ENCODE assay signal across 13 cellular contexts in genomic region chr3:128307029-128307633, GRCh38.
DNase-seq lines count a peak whose midpoint lies in the region; ATAC-seq and TF ChIP-seq lines count a peak whose summit lies in the region.
"Had no signal": no experiment of that assay in that cellular context is flagged by ENCODE, and none has a peak within 500 bp of the region (broad histone marks: within the 10 kb centered on the region; RNA-seq: fewer than 3 reads in every experiment).

No MANE protein-coding gene starts in this region.

- H3K4me1 ChIP-seq in right atrium auricular region (peaks cover 0 to 44% of the 10 kb centered on the region in 2 donors), PC-3 (ENCODE audit: insufficient read depth, low read length) (no peaks in the 10 kb centered on the region), foreskin keratinocyte (no peaks in the 10 kb centered on the region)

- no peak overlapping the region for H2AFZ ChIP-seq in PC-3 (ENCODE audit: low read length)

- no peak overlapping the region for H3K4me2 ChIP-seq in PC-3 (ENCODE audit: low read length)

- no TSS peak for BruUV-seq in PC-3 (replicated peaks; lab: Mats Ljungman, UMichigan)

- ATAC-seq in Right ventricle myocardium superior (ENCODE audit: poor library complexity) (no peak), PC-3 (peak; percentile 48), foreskin keratinocyte (no peak), GM18909 (IDR thresholded peaks at IDR 0.05; ENCODE audit: poor library complexity, unreplicated experiment) (no peak)

- H3K9ac ChIP-seq in PC-3 (ENCODE audit: low read length) = no peak overlapping the region

- no peaks in the 10 kb centered on the region for H3F3A ChIP-seq in PC-3 (ENCODE audit: low read length, unreplicated experiment)

- H3K4me3 ChIP-seq in right atrium auricular region (no peak overlapping the region), PC-3 (ENCODE audit: low read length) (no peak overlapping the region)
- H3K4me3 ChIP-seq: lung, skin epidermis had no signal

- CTCF ChIA-PET in PC-3 (lab: Charles Lee) = interaction anchor here (0.6 kb wide), 1 partner anchor 289 kb away, joined by 3 read pairs; no protein-coding TSS in a partner anchor

- H3K27me3 ChIP-seq in right atrium auricular region = no peaks in the 10 kb centered on the region
- H3K27me3 ChIP-seq in PC-3 (ENCODE audit: low read length) = no peaks in the 10 kb centered on the region
- no peaks in the 10 kb centered on the region for H3K27me3 ChIP-seq in foreskin keratinocyte

- H3K9me3 ChIP-seq in right atrium auricular region (no peaks in the 10 kb centered on the region), PC-3 (ENCODE audit: low read length) (no peaks in the 10 kb centered on the region)

- DNase-seq in right atrium auricular region (ENCODE audit: low spot score) = peak; percentile 47
- no peak for DNase-seq in Right ventricle myocardium superior
- DNase-seq in PC-3 = peak; percentile 7
- DNase-seq in foreskin keratinocyte = no peak
- DNase-seq in SIG-M5 treated with dmso at 0.1 percent for 504 hours (lab: John Stamatoyannopoulos, UW; ENCODE audit: unreplicated experiment) = no peak
- no peak for DNase-seq in activated CD4-positive, alpha-beta T cell treated with anti-CD3 and anti-CD28 coated beads, Interleukin-2, amount 50 U/mL, for 48 hours
- DNase-seq in ACHN = no peak
- DNase-seq: central memory CD4-positive, alpha-beta T cell; foreskin melanocyte; MV-4-11 had no signal

- no peaks in the 10 kb centered on the region for H3K9me2 ChIP-seq in PC-3 (replicated peaks; ENCODE audit: low read length)

- in situ Hi-C loops in ACHN (cut with HindIII; ENCODE audit: low pct_ligation_motif_present, low pct_unique_long_range_greater_than_20kb, low sequenced_read_pairs) = no loop called here

- peak overlapping the region in 1 of 2 donors; percentile 4 for H3K27ac ChIP-seq in right atrium auricular region
- no peak overlapping the region for H3K27ac ChIP-seq in PC-3 (ENCODE audit: low read length)
- no peak overlapping the region for H3K27ac ChIP-seq in foreskin keratinocyte
- H3K27ac ChIP-seq: skin epidermis had no signal

- intact Hi-C loops in Right ventricle myocardium superior (cut with DNase I) (loop anchor here (10.0 kb wide), 1 partner anchor 188 kb away; the partner anchor contains the start of gene GATA2), PC-3 (cut with micrococcal nuclease) (loop anchor here (5.0 to 10.0 kb wide), 4 partner anchors 118 to 278 kb away; no protein-coding TSS in a partner anchor)

- POLR2A ChIA-PET in PC-3 (lab: Charles Lee; ENCODE audit: unreplicated experiment) = no interaction called here

- H4K20me1 ChIP-seq in PC-3 (ENCODE audit: low read length) = no peaks in the 10 kb centered on the region

- H3K36me3 ChIP-seq in right atrium auricular region (peaks cover 4% of the 10 kb centered on the region), PC-3 (ENCODE audit: low read depth, low read length) (no peaks in the 10 kb centered on the region)

- peak in 1 of 2 donors; percentile 39 for TF ChIP-seq CTCF in right atrium auricular region (IDR thresholded peaks at IDR 0.05)
- peak; percentile 37 for TF ChIP-seq CTCF in PC-3 (conservative IDR thresholded peaks at IDR 0.05; ENCODE audit: low read depth, low read length)
- peak; percentile 7 for TF ChIP-seq CTCF in foreskin keratinocyte (conservative IDR thresholded peaks at IDR 0.05)

- no peaks in the 10 kb centered on the region for H3K79me2 ChIP-seq in PC-3 (ENCODE audit: low read length)

Comparison
In these comparisons a context has a peak if more than half of its experiments do, and no peak if none do; other contexts are left out.
1. DNase-seq: peak in right atrium auricular region (single experiment) and PC-3 (single experiment); none in Right ventricle myocardium superior (single experiment), foreskin keratinocyte (0 of 2), SIG-M5 treated with dmso at 0.1 percent for 504 hours (single experiment), activated CD4-positive, alpha-beta T cell treated with anti-CD3 and anti-CD28 coated beads, Interleukin-2, amount 50 U/mL, for 48 hours (0 of 2) and ACHN (single experiment).